ENCODE assay signal across 20 cellular contexts in the genomic region with DNA sequence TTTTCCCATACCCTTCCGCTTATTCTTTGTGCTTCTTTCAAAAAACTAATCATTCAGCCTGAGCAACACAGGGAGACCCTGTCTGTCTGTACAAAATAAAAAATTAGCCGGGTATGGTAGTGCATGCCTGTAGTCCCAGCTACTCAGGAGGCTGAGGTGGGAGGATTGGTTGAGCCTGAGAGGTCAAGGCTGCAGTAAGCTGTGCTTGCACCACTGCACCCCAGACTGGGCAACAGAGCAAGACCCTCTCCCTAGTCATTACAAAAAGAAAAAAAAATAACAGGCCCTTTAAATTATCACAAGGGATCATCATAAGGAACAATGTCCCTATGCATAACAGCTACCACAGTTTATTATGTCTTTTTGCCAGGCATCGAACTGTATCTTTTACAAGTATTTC.
DNase-seq lines count a peak whose midpoint lies in the region; ATAC-seq, FAIRE-seq and TF ChIP-seq lines count a peak whose summit lies in the region.
"Had no signal": no experiment of that assay in that cellular context is flagged by ENCODE, and none has a peak within 500 bp of the region (broad histone marks: within the 10 kb centered on the region; RNA-seq: fewer than 3 reads in every experiment).

No MANE protein-coding gene starts in this region.

- H3K4me3 ChIP-seq in HepG2 (replicated peaks in 1 of 3; ENCODE audit: insufficient read depth in 1 of 3, low read depth in 2 of 3, low read length in 3 of 3) (no peak overlapping the region), right lobe of liver (no peak overlapping the region), K562 (no peak overlapping the region)
- H3K4me3 ChIP-seq: A549, BLaER1 had no signal

- no peaks in the 10 kb centered on the region for H3K79me2 ChIP-seq in HepG2 (ENCODE audit: insufficient read depth, low read length)
- H3K79me2 ChIP-seq in K562 (ENCODE audit: control insufficient read depth, insufficient read depth, low read length), result no peaks in the 10 kb centered on the region

- no peaks in the 10 kb centered on the region for H3K9me1 ChIP-seq in K562 (ENCODE audit: control insufficient read depth, insufficient read depth, low read length)

- no peak for FAIRE-seq in HepG2 (lab: Jason Lieb, UNC)
- no peak for FAIRE-seq in K562 (lab: Jason Lieb, UNC)
- FAIRE-seq: A549, G401.6, GM12891, GM19239 had no signal

- intact Hi-C loops in HepG2 (cut with micrococcal nuclease; ENCODE audit: unreplicated experiment) (no loop called here), right lobe of liver (cut with DNase I) (no loop called here), K562 (cut with micrococcal nuclease) (no loop called here)

- H3K4me2 ChIP-seq in HepG2 (ENCODE audit: low read depth, low read length) (no peak overlapping the region), K562 (ENCODE audit: insufficient read depth, low read length) (no peak overlapping the region)
- H3K4me2 ChIP-seq: A549, BLaER1 had no signal

- 97% methylated on average over 3 of the region's 3 CpGs for WGBS in HepG2 (ENCODE audit: low lambda C conversion rate)
- 100% methylated on average over 3 of the region's 3 CpGs for WGBS in right lobe of liver (ENCODE audit: insufficient coverage, low coverage, low lambda C conversion rate, missing lambda C conversion rate)
- WGBS in K562 (ENCODE audit: insufficient coverage, low coverage, missing lambda C conversion rate), result 96% methylated on average over 3 of the region's 3 CpGs

- H3K27me3 ChIP-seq in HepG2 (ENCODE audit: control insufficient read depth in 1 of 2, insufficient read depth in 2 of 2, low read length in 2 of 2) (no peaks in the 10 kb centered on the region), right lobe of liver (no peaks in the 10 kb centered on the region), K562 (ENCODE audit: control insufficient read depth in 2 of 2, insufficient read depth in 2 of 2, low read length in 2 of 2) (no peaks in the 10 kb centered on the region)
- H3K27me3 ChIP-seq: BE2C, BLaER1 had no signal

- H3K36me3 ChIP-seq in HepG2 (replicated peaks in 1 of 2; ENCODE audit: control insufficient read depth in 1 of 2, insufficient read depth in 2 of 2, low read length in 2 of 2) (peaks cover 14 to 76% of the 10 kb centered on the region in 2 experiments), right lobe of liver (peaks cover 0 to 57% (median 19%) of the 10 kb centered on the region in 4 donors), K562 (ENCODE audit: control insufficient read depth, insufficient read depth, low read length) (peaks cover 87% of the 10 kb centered on the region)

- H3K4me1 ChIP-seq in HepG2 (ENCODE audit: insufficient read depth, low read length) (no peaks in the 10 kb centered on the region), right lobe of liver (no peaks in the 10 kb centered on the region), K562 (replicated peaks in 1 of 2; ENCODE audit: control insufficient read depth in 2 of 2, insufficient read depth in 2 of 2, low read length in 2 of 2) (no peaks in the 10 kb centered on the region)
- H3K4me1 ChIP-seq: A549, BE2C, Caco-2 had no signal

- CTCF ChIA-PET in HepG2 (lab: Yijun Ruan, JAX; ENCODE audit: low intra/inter-chr PET ratio, low total read pairs), result no interaction called here
- CTCF ChIA-PET in K562 (lab: Yijun Ruan, JAX; ENCODE audit: low intra/inter-chr PET ratio), result no interaction called here

- H3K9ac ChIP-seq in HepG2 (ENCODE audit: insufficient read depth, low read depth, low read length), result no peak overlapping the region
- H3K9ac ChIP-seq in K562 (ENCODE audit: insufficient read depth in 1 of 2, low read depth in 2 of 2, low read length in 2 of 2), result no peak overlapping the region
- H3K9ac ChIP-seq: BLaER1 had no signal

- no peak for DNase-seq in HepG2 (ENCODE audit: low spot score)
- no peak for DNase-seq in right lobe of liver
- DNase-seq in K562 (ENCODE audit: extremely low read depth in 1 of 4, low spot score in 3 of 4), result no peak
- DNase-seq in dermis blood vessel endothelial cell, result no peak
- DNase-seq: ACHN; BE2C; C1 segment of cervical spinal cord; Caco-2; Calu3; CD4-positive, alpha-beta T cell; CD8-positive, alpha-beta T cell; DMS79 treated with DMSO at 0.1 percent for 48 hours; GF-D8 had no signal

- TF ChIP-seq POLR2A in HepG2 (IDR thresholded peaks at IDR 0.05; ENCODE audit: insufficient read depth in 1 of 2, low read depth in 2 of 2, low read length in 2 of 2), result no peak
- no peak for TF ChIP-seq POLR2A in right lobe of liver (IDR thresholded peaks at IDR 0.05)
- TF ChIP-seq POLR2A in K562 (conservative IDR thresholded peaks at IDR 0.05), result no peak

- no peak overlapping the region for H2AFZ ChIP-seq in HepG2 (ENCODE audit: low read length)
- no peak overlapping the region for H2AFZ ChIP-seq in K562 (ENCODE audit: low read depth, low read length)

- no peaks in the 10 kb centered on the region for H3K9me3 ChIP-seq in HepG2 (ENCODE audit: low read length)
- no peaks in the 10 kb centered on the region for H3K9me3 ChIP-seq in right lobe of liver
- no peaks in the 10 kb centered on the region for H3K9me3 ChIP-seq in K562 (replicated peaks; ENCODE audit: control insufficient read depth, insufficient read depth, low read depth, low read length)
- H3K9me3 ChIP-seq: A549, BE2C, Caco-2 had no signal

- TF ChIP-seq EP300 in HepG2 (IDR thresholded peaks at IDR 0.05; ENCODE audit: low read depth in 2 of 2, low read length in 2 of 2), result no peak
- TF ChIP-seq EP300 in HepG2 (CRISPR knock-in tag; IDR thresholded peaks at IDR 0.05; ENCODE audit: borderline replicate concordance), result no peak
- TF ChIP-seq EP300 in K562 (IDR thresholded peaks at IDR 0.05; ENCODE audit: low read length), result no peak

- H4K20me1 ChIP-seq in HepG2 (ENCODE audit: insufficient read depth, low read length) (no peaks in the 10 kb centered on the region; the same call in 1 of the 2 replicates), K562 (replicated peaks; ENCODE audit: control insufficient read depth, insufficient read depth, low read length) (no peaks in the 10 kb centered on the region)
- H4K20me1 ChIP-seq: BLaER1 had no signal

- POLR2A ChIA-PET in HepG2 (lab: Yijun Ruan, JAX) (no interaction called here), K562 (lab: Yijun Ruan, JAX) (interaction anchor here (0.6 kb wide), 1 partner anchor 26 kb away, joined by 3 read pairs; no protein-coding TSS in a partner anchor)

- BruUV-seq in HepG2 (replicated peaks; lab: Mats Ljungman, UMichigan) (no TSS peak), K562 (replicated peaks; lab: Mats Ljungman, UMichigan) (no TSS peak)

- TF ChIP-seq RAD21 in HepG2 (CRISPR knock-in tag; IDR thresholded peaks at IDR 0.05) (no peak), K562 (CRISPR knock-in tag; conservative IDR thresholded peaks at IDR 0.05 in 1 of 2, IDR thresholded peaks at IDR 0.05 in 1 of 2) (no peak)

- no peak for ATAC-seq in HepG2
- ATAC-seq in right lobe of liver, result no peak
- ATAC-seq in K562, result no peak
- ATAC-seq in HG02642 (IDR thresholded peaks at IDR 0.05; ENCODE audit: poor library complexity, unreplicated experiment), result no peak
- ATAC-seq: A549; CD8-positive, alpha-beta T cell had no signal

- TF ChIP-seq CTCF in HepG2 (CRISPR knock-in tag; IDR thresholded peaks at IDR 0.05), result no peak
- TF ChIP-seq CTCF in right lobe of liver (IDR thresholded peaks at IDR 0.05), result no peak
- no peak for TF ChIP-seq CTCF in K562 (IDR thresholded peaks at IDR 0.05 in 2 of 3, conservative IDR thresholded peaks at IDR 0.05 in 1 of 3; ENCODE audit: insufficient read depth in 2 of 3, low read depth in 1 of 3, low read length in 3 of 3)

- in situ Hi-C loops in HepG2 (cut with HindIII; ENCODE audit: extremely low pct_ligation_motif_present, low pct_unique_long_range_greater_than_20kb), result no loop called here
- in situ Hi-C loops in K562 (cut with MboI), result no loop called here

- H3K27ac ChIP-seq in HepG2 (ENCODE audit: extremely low read length, insufficient read depth, low read length) (no peak overlapping the region), right lobe of liver (no peak overlapping the region), K562 (ENCODE audit: extremely low read depth, low read depth, low read length) (no peak overlapping the region)
- H3K27ac ChIP-seq: 22Rv1, A549, BLaER1 had no signal

TF ChIP-seq in HepG2, 621 proteins besides CTCF, POLR2A, EP300 and RAD21:
- no peak for TF ChIP-seq ZNF282 (IDR thresholded peaks at IDR 0.05; ENCODE audit: partially characterized antibody)
- TF ChIP-seq SNAPC5 (CRISPR knock-in tag; IDR thresholded peaks at IDR 0.05; ENCODE audit: borderline replicate concordance), result no peak
- TF ChIP-seq RBM22 (optimal IDR thresholded peaks at IDR 0.05; ENCODE audit: low read length), result peak; percentile 7
- TF ChIP-seq CREB1 (IDR thresholded peaks at IDR 0.05), result no peak
- no peak for TF ChIP-seq CREB1 (CRISPR knock-in tag; IDR thresholded peaks at IDR 0.05)
- no peak for TF ChIP-seq HDAC6 (IDR thresholded peaks at IDR 0.05; ENCODE audit: low read depth, low read length)
- no peak for TF ChIP-seq EHMT2 (IDR thresholded peaks at IDR 0.05; ENCODE audit: borderline replicate concordance, low read depth, low read length)
- TF ChIP-seq NR2C2 (CRISPR knock-in tag; IDR thresholded peaks at IDR 0.05; ENCODE audit: borderline replicate concordance), result no peak
- TF ChIP-seq GPN1 (CRISPR knock-in tag; IDR thresholded peaks at IDR 0.05; ENCODE audit: borderline replicate concordance), result no peak
- TF ChIP-seq ZNF121 (CRISPR knock-in tag; IDR thresholded peaks at IDR 0.05), result peak; percentile 93
TF ChIP-seq in HepG2: peak in this region for 2.

TF ChIP-seq in K562, 482 proteins besides CTCF, POLR2A, EP300 and RAD21:
- TF ChIP-seq HDAC8 (tag; IDR thresholded peaks at IDR 0.05), result no peak
- no peak for TF ChIP-seq KDM1A (IDR thresholded peaks at IDR 0.05)
- no peak for TF ChIP-seq ARHGAP35 (IDR thresholded peaks at IDR 0.05; ENCODE audit: partially characterized antibody)
- peak; percentile 85 for TF ChIP-seq ZNF121 (CRISPR knock-in tag; conservative IDR thresholded peaks at IDR 0.05)

Comparison
In these comparisons a context has a peak if more than half of its experiments do, and no peak if none do; other contexts are left out.
1. Of the 241 proteins assayed by ChIP-seq in both HepG2 and K562: peak only in HepG2: RBM22; only in K562: none; in both: ZNF121; in neither: 239.